In the genomic region with DNA sequence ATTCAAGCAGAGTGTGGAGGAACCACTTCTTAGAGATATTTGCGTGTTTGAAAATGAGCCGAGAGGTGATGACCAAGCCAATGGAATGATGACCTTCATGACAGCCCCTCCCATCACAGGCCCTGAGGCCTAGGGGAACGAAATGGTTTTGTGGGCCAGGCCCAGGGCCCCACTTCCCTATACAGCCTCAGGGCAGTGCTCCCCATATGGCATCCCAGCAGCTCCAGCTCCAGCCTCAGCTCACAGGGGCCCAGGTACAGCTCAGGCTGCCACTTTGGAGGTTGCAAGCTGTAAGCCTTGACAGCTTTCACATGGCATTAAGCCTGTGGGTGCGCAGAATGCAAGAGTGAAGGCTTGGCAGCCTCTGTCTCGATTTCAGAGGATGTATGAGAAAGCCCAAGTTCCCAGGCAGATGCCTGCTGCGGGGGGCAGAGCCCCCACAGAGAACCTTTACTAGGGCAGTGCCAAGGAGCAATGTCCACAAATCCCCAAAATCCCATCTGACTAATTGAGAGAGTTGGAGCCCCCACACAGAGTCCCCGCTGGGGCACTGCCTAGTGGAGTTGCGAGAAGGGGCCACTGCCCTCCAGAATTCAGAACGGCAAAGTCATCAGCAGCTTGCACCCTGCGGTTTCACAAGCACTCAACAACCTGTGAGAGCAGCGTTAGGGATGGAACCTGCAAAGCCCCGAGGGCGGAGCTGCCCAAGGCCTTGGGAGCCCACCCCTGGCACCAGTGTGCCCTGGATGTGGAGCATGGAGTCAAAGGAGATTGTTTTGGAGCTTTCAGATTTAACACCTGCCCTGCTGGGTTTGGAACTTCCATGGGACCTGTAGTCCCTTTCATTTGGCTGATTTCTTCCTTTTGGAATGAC, we compare ENCODE assay signal across 14 cellular contexts.
"Had no signal": no experiment of that assay in that cellular context is flagged by ENCODE, and none has a peak within 500 bp of the region (broad histone marks: within the 10 kb centered on the region; RNA-seq: fewer than 3 reads in every experiment).

No MANE protein-coding gene starts in this region.

- H3K9me3 ChIP-seq: body of pancreas, ovary had no signal

- H3K4me1 ChIP-seq: body of pancreas had no signal

- H3K4me3 ChIP-seq: body of pancreas, left lung, ovary had no signal

- H3K36me3 ChIP-seq: left lung, ovary had no signal

- H3K27ac ChIP-seq: body of pancreas, left lung, ovary had no signal

- H3K27me3 ChIP-seq: body of pancreas, left lung, ovary had no signal

- DNase-seq: activated CD4-positive, alpha-beta memory T cell treated with anti-CD3 and anti-CD28 coated beads for 36 hours; activated naive CD4-positive, alpha-beta T cell; activated T-cell treated with anti-CD3 and anti-CD28 coated beads for 4 hours; body of pancreas; effector memory CD8-positive, alpha-beta T cell; hippocampal formation; islet precursor cell; naive B cell; ovary; stimulated activated CD4-positive, alpha-beta T cell treated with anti-CD3 and anti-CD28 coated beads, Interleukin-4, amount 100 ng/mL, for 4 hours had no signal

- ATAC-seq: activated T-helper 17 cell treated with anti-CD3 and anti-CD28 coated beads, Interleukin-2, amount 50 U/mL, for 72 hours; body of pancreas; effector memory CD8-positive, alpha-beta T cell; left lung; sciatic nerve; stimulated activated memory B cell treated with anti-CD40 and anti-IgM and Interleukin-4, amounts not matched to agents 10 μg/mL and 1 μg/mL and 100 μg/mL, for 72 hours had no signal
